ENCODE assay signal across 19 cellular contexts in the genomic region with DNA sequence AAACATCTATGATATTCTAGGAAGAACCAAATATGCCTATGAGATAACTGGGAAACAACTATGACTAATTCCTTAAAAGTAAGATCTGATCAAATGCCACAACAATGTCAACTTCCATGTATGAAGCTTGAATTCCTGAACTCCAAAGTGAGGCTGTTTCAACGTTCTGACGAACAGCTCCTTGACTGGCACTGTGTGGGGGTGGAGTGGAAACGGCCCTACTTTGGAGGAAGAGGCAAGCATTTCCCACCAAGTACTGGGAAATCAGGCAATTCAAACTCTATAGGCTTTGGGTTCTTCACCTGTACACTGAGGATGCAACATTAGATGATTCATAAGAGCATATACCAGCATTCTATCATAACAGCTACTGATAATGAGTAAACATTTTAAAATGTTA.
"Had no signal": no experiment of that assay in that cellular context is flagged by ENCODE, and none has a peak within 500 bp of the region (broad histone marks: within the 10 kb centered on the region; RNA-seq: fewer than 3 reads in every experiment).

No MANE protein-coding gene starts in this region.

- H3K27me3 ChIP-seq: dorsolateral prefrontal cortex, right atrium auricular region, upper lobe of left lung had no signal

- H3K4me2 ChIP-seq: SK-N-SH, smooth muscle cell had no signal

- H3K9me3 ChIP-seq: right atrium auricular region, SK-N-SH, upper lobe of left lung had no signal

- H3K4me3 ChIP-seq: dorsolateral prefrontal cortex, left ventricle myocardium inferior, right atrium auricular region, smooth muscle cell, upper lobe of left lung had no signal

- H3K27ac ChIP-seq: left ventricle myocardium inferior, right atrium auricular region, upper lobe of left lung, VCaP had no signal

- DNase-seq: activated CD4-positive, alpha-beta T cell treated with anti-CD3 and anti-CD28 coated beads, Interleukin-2, amount 50 U/mL, for 48 hours; activated CD8-positive, alpha-beta memory T cell treated with anti-CD3 and anti-CD28 coated beads, Interleukin-2, amount 10 ng/mL, durations not matched to agents 7 days and 5 days; activated naive CD4-positive, alpha-beta T cell treated with anti-CD3 and anti-CD28 coated beads, Interleukin-2, amount 10 ng/mL, durations not matched to agents 7 days and 5 days; activated T-cell treated with anti-CD3 and anti-CD28 coated beads, Interleukin-2, amount 50 U/mL, for 1 hour; dorsolateral prefrontal cortex; endodermal cell; hippocampal formation; kidney; left ventricle myocardium inferior; posterior cingulate gyrus; SK-N-SH; stimulated activated CD4-positive, alpha-beta T cell treated with anti-CD3 and anti-CD28 coated beads, Interleukin-4, amount 100 ng/mL, for 4 hours; stimulated activated naive CD8-positive, alpha-beta T cell treated with anti-CD3 and anti-CD28 coated beads, Interleukin-15, Interleukin-2, amounts not matched to agents 100 U/mL and 50 U/mL, for 24 hours; T-cell; upper lobe of left lung had no signal

- H3K9ac ChIP-seq: SK-N-SH had no signal

- ATAC-seq: activated CD8-positive, alpha-beta memory T cell treated with anti-CD3 and anti-CD28 coated beads, Interleukin-2, amount 10 ng/mL, durations not matched to agents 7 days and 5 days; natural killer cell treated with Interleukin-12 subunit alpha and Interleukin-12 subunit beta and Interleukin-15 and Interleukin-18, amount 100 ng/mL, for 72 hours; stimulated activated naive CD8-positive, alpha-beta T cell treated with anti-CD3 and anti-CD28 coated beads, Interleukin-15, Interleukin-2, amounts not matched to agents 100 U/mL and 50 U/mL, for 24 hours; T-cell had no signal

- H3K36me3 ChIP-seq: left ventricle myocardium inferior, right atrium auricular region, upper lobe of left lung had no signal
